ENCODE assay signal across 1 cellular context in genomic region chr9:4833781-4834560, GRCh38.
TF ChIP-seq lines count a peak whose summit lies in the region.

No MANE protein-coding gene starts in this region.

TF ChIP-seq in K562, 482 proteins besides CTCF, POLR2A, EP300 and RAD21 (continued from another document):
- TF ChIP-seq PHB (CRISPR knock-in tag; IDR thresholded peaks at IDR 0.05) (no peak), NCOR1 (IDR thresholded peaks at IDR 0.05) (0 out of 2 replicates have a peak, but pooled peaks have one; percentile 15), CEBPG (CRISPR knock-in tag; IDR thresholded peaks at IDR 0.05) (no peak), CEBPG (tag; conservative IDR thresholded peaks at IDR 0.05 in 1 of 2, IDR thresholded peaks at IDR 0.05 in 1 of 2) (peak in 1 of 2 experiments; percentile 53; a peak in 2 of 4 replicates), DPF2 (IDR thresholded peaks at IDR 0.05) (peak; percentile 40; the same call in 1 of the 2 replicates), MEIS2 (IDR thresholded peaks at IDR 0.05; ENCODE audit: partially characterized antibody) (peak; percentile 11), NRF1 (conservative IDR thresholded peaks at IDR 0.05 in 1 of 2, IDR thresholded peaks at IDR 0.05 in 1 of 2) (no peak), ARID1B (IDR thresholded peaks at IDR 0.05) (peak; percentile 60), FOSL1 (tag; conservative IDR thresholded peaks at IDR 0.05) (peak; percentile 81)
